ENCODE assay signal across 17 cellular contexts in the genomic region with DNA sequence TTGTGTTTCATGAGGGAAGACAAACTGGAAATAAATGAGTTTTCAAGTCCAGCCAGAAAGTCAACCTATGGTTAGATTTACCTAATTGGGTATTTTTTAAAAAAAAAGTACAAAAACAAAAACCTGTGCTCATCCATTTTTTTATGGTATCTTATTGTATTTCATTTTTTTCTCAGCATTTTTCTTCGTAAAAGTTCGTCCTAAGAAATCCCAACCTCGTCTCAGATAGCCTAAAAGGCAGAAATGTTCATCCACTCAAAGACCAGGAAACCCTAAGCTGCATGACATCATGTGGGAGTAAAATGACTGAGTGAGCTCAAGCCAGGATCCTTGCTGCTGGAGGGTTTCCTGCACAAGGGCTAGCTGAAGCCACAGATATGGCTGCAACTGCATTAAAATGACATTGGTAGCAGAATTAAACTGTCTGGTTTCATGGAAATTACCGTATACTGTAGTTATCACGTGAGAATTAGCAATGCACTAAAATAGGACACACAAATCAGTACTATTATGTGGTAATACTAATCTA.
DNase-seq lines count a peak whose midpoint lies in the region; ATAC-seq and TF ChIP-seq lines count a peak whose summit lies in the region.
"Had no signal": no experiment of that assay in that cellular context is flagged by ENCODE, and none has a peak within 500 bp of the region (broad histone marks: within the 10 kb centered on the region; RNA-seq: fewer than 3 reads in every experiment).

No MANE protein-coding gene starts in this region.

- H3K9ac ChIP-seq in IMR-90 (ENCODE audit: low read depth, low read length) = no peak overlapping the region

- H3K4me1 ChIP-seq in A673 (ENCODE audit: insufficient read depth, low read length, poor library complexity, severe bottlenecking) = peaks cover 32% of the 10 kb centered on the region
- H3K4me1 ChIP-seq in IMR-90 (ENCODE audit: control insufficient read depth, insufficient read depth, low read length) = peaks cover 4% of the 10 kb centered on the region; the same call in 1 of the 2 replicates
- H3K4me1 ChIP-seq in tibial nerve = peaks cover 0 to 61% (median 0%) of the 10 kb centered on the region in 4 donors

- no peaks in the 10 kb centered on the region for H3K9me3 ChIP-seq in A673 (ENCODE audit: low read depth, low read length, poor library complexity, severe bottlenecking)
- no peaks in the 10 kb centered on the region for H3K9me3 ChIP-seq in IMR-90 (ENCODE audit: control insufficient read depth, insufficient read depth, low read length)
- H3K9me3 ChIP-seq in tibial nerve = no peaks in the 10 kb centered on the region
- H3K9me3 ChIP-seq: Caco-2 had no signal

- TF ChIP-seq POLR2A in IMR-90 (IDR thresholded peaks at IDR 0.05; ENCODE audit: low read depth, low read length) (no peak), tibial nerve (IDR thresholded peaks at IDR 0.05) (no peak)

- CTCF ChIA-PET in A673 (lab: Charles Lee) = no interaction called here
- CTCF ChIA-PET in IMR-90 (lab: Yijun Ruan, JAX) = no interaction called here

- ATAC-seq in IMR-90 (ENCODE audit: low read depth) (no peak), GM21515 (IDR thresholded peaks at IDR 0.05; ENCODE audit: unreplicated experiment) (no peak), GM18502 (IDR thresholded peaks at IDR 0.05; ENCODE audit: poor library complexity, unreplicated experiment) (no peak)

- no peak overlapping the region for H2BK120ac ChIP-seq in IMR-90 (ENCODE audit: low read depth, low read length)

- H2AFZ ChIP-seq in IMR-90 (replicated peaks; ENCODE audit: low read length, poor library complexity) = no peak overlapping the region

- H2BK20ac ChIP-seq in IMR-90 (ENCODE audit: low read depth, low read length) = no peak overlapping the region

- no peak overlapping the region for H2AK5ac ChIP-seq in IMR-90 (ENCODE audit: low read depth, low read length)

- H2BK5ac ChIP-seq in IMR-90 (ENCODE audit: low read depth, low read length, poor library complexity, severe bottlenecking) = no peak overlapping the region

- no peak overlapping the region for H2AK9ac ChIP-seq in IMR-90 (replicated peaks; ENCODE audit: low read depth, low read length, poor library complexity)

- H4K20me1 ChIP-seq in IMR-90 (ENCODE audit: insufficient read depth, low read length) = no peaks in the 10 kb centered on the region

- TF ChIP-seq EP300 in tibial nerve (IDR thresholded peaks at IDR 0.05) = no peak

- BruUV-seq in A673 (replicated peaks; lab: Mats Ljungman, UMichigan) (no TSS peak), IMR-90 (replicated peaks; lab: Mats Ljungman, UMichigan) (no TSS peak)

- no CpG with 5 or more reads among the region's 5 CpGs for WGBS in IMR-90 (ENCODE audit: extremely low coverage in 2 of 2, insufficient read length in 1 of 2), 2 experiments
- 80 to 88% methylated on average over 5 of the region's 5 CpGs for WGBS in tibial nerve, 2 donors

- intact Hi-C loops in A673 (cut with micrococcal nuclease; ENCODE audit: unreplicated experiment) = no loop called here
- intact Hi-C loops in IMR-90 (cut with micrococcal nuclease) = no loop called here

- H4K5ac ChIP-seq in IMR-90 (ENCODE audit: low read depth, low read length) = no peak overlapping the region

- H2BK15ac ChIP-seq in IMR-90 (ENCODE audit: low read depth, low read length) = no peak overlapping the region

- no peak overlapping the region for H3K4me2 ChIP-seq in IMR-90 (ENCODE audit: low read depth, low read length)

- no peak for TF ChIP-seq CTCF in A673 (conservative IDR thresholded peaks at IDR 0.05; ENCODE audit: low read depth, low read length)
- no peak for TF ChIP-seq CTCF in IMR-90 (conservative IDR thresholded peaks at IDR 0.05; ENCODE audit: low read depth, low read length)
- TF ChIP-seq CTCF in cardiac fibroblast (IDR thresholded peaks at IDR 0.05; ENCODE audit: low read depth, low read length) = no peak
- TF ChIP-seq CTCF in fibroblast of the aortic adventitia (IDR thresholded peaks at IDR 0.05; ENCODE audit: insufficient read depth, low read length) = no peak
- TF ChIP-seq CTCF in tibial nerve (IDR thresholded peaks at IDR 0.05) = no peak

- no peak overlapping the region for H3K23ac ChIP-seq in IMR-90 (ENCODE audit: low read depth, low read length)

- in situ Hi-C loops in IMR-90 (cut with MboI; ENCODE audit: low sequenced_read_pairs) = no loop called here

- H3K4me3 ChIP-seq in A673 (ENCODE audit: low read depth, low read length, poor library complexity, severe bottlenecking) (no peak overlapping the region), IMR-90 (ENCODE audit: insufficient read depth, low read depth, low read length) (no peak overlapping the region), cardiac fibroblast (replicated peaks in 1 of 2; ENCODE audit: low read depth in 2 of 2, low read length in 2 of 2) (no peak overlapping the region), fibroblast of the aortic adventitia (ENCODE audit: low read depth, low read length) (no peak overlapping the region), tibial nerve (no peak overlapping the region)

- H3K27ac ChIP-seq in A673 (ENCODE audit: low read depth, low read length, poor library complexity, severe bottlenecking) = no peak overlapping the region
- no peak overlapping the region for H3K27ac ChIP-seq in IMR-90 (ENCODE audit: insufficient read depth, low read length)
- H3K27ac ChIP-seq in tibial nerve = no peak overlapping the region

- H3K79me1 ChIP-seq in IMR-90 (ENCODE audit: low read depth in 1 of 2, low read length in 2 of 2) = no peaks in the 10 kb centered on the region

- H3K9me1 ChIP-seq in IMR-90 (ENCODE audit: insufficient read depth, low read length) = no peaks in the 10 kb centered on the region

- no peak overlapping the region for H3K18ac ChIP-seq in IMR-90 (ENCODE audit: low read depth, low read length)

- DNase-seq in A673 (ENCODE audit: low spot score) (peak; percentile 25), IMR-90 (peak; percentile 12), cardiac fibroblast (ENCODE audit: low read depth in 2 of 2) (peak; percentile 48 to 56), fibroblast of the aortic adventitia (ENCODE audit: low read depth) (peak; percentile 48), RKO (ENCODE audit: low spot score) (no peak), tibial nerve (ENCODE audit: low spot score in 2 of 2) (no peak)
- DNase-seq: Caco-2, DMS53, GOT3, HFFc6, KG1, NCI-H1417 treated with DMSO at 0.1 percent for 48 hours, NCI-H1930, NCI-H524 treated with DMSO at 0.1 percent for 48 hours, SHP77 treated with DMSO at 0.1 percent for 48 hours had no signal

- no peak overlapping the region for H4K8ac ChIP-seq in IMR-90 (ENCODE audit: low read depth in 2 of 2, low read length in 2 of 2)

- H3K4ac ChIP-seq in IMR-90 (ENCODE audit: low read depth, low read length) = no peak overlapping the region

- H3K36me3 ChIP-seq in A673 (ENCODE audit: insufficient read depth, low read length, poor library complexity, severe bottlenecking) (no peaks in the 10 kb centered on the region), IMR-90 (ENCODE audit: control insufficient read depth, insufficient read depth, low read length) (no peaks in the 10 kb centered on the region), tibial nerve (peaks cover 0 to 3% (median 0%) of the 10 kb centered on the region in 3 donors)

- dilution Hi-C loops in IMR-90 (cut with HindIII; ENCODE audit: low sequenced_read_pairs, unreplicated experiment) = no loop called here

- TF ChIP-seq RAD21 in IMR-90 (IDR thresholded peaks at IDR 0.05; ENCODE audit: low read length) = no peak

- no peaks in the 10 kb centered on the region for H3K27me3 ChIP-seq in A673 (replicated peaks; ENCODE audit: insufficient read depth, low read depth, low read length, poor library complexity)
- peaks cover 3% of the 10 kb centered on the region for H3K27me3 ChIP-seq in IMR-90 (ENCODE audit: control insufficient read depth, insufficient read depth, low read length)
- no peaks in the 10 kb centered on the region for H3K27me3 ChIP-seq in tibial nerve

- POLR2A ChIA-PET in A673 (lab: Charles Lee; ENCODE audit: low non-redundant PET) (no interaction called here), IMR-90 (lab: Charles Lee; ENCODE audit: unreplicated experiment) (no interaction called here)

- H4K91ac ChIP-seq in IMR-90 (ENCODE audit: insufficient read depth, low read depth, low read length) = no peak overlapping the region

- no peak overlapping the region for H3K56ac ChIP-seq in IMR-90 (ENCODE audit: extremely low read depth, insufficient read depth, low read length)

- no peak overlapping the region for H3K14ac ChIP-seq in IMR-90 (replicated peaks; ENCODE audit: low read depth, low read length)

TF ChIP-seq in IMR-90, 13 proteins besides CTCF, POLR2A, EP300 and RAD21:
- TF ChIP-seq MAZ (IDR thresholded peaks at IDR 0.05; ENCODE audit: borderline replicate concordance, low read depth, low read length) (no peak), RCOR1 (IDR thresholded peaks at IDR 0.05; ENCODE audit: insufficient replicate concordance, low read length) (no peak), MXI1 (IDR thresholded peaks at IDR 0.05; ENCODE audit: borderline replicate concordance, low read depth, low read length) (no peak), FOS (IDR thresholded peaks at IDR 0.05; ENCODE audit: low read depth, low read length) (no peak), NFE2L2 (IDR thresholded peaks at IDR 0.05; ENCODE audit: low read depth, low read length) (no peak), CEBPB (IDR thresholded peaks at IDR 0.05; ENCODE audit: low read depth, low read length) (no peak), BHLHE40 (IDR thresholded peaks at IDR 0.05; ENCODE audit: low read depth, low read length) (no peak), MAFK (IDR thresholded peaks at IDR 0.05; ENCODE audit: low read depth, low read length) (no peak)
- TF ChIP-seq, protein P1, sequence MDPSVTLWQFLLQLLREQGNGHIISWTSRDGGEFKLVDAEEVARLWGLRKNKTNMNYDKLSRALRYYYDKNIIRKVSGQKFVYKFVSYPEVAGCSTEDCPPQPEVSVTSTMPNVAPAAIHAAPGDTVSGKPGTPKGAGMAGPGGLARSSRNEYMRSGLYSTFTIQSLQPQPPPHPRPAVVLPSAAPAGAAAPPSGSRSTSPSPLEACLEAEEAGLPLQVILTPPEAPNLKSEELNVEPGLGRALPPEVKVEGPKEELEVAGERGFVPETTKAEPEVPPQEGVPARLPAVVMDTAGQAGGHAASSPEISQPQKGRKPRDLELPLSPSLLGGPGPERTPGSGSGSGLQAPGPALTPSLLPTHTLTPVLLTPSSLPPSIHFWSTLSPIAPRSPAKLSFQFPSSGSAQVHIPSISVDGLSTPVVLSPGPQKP (IDR thresholded peaks at IDR 0.05; ENCODE audit: borderline replicate concordance, low read depth, low read length) = no peak
- TF ChIP-seq, protein P2, sequence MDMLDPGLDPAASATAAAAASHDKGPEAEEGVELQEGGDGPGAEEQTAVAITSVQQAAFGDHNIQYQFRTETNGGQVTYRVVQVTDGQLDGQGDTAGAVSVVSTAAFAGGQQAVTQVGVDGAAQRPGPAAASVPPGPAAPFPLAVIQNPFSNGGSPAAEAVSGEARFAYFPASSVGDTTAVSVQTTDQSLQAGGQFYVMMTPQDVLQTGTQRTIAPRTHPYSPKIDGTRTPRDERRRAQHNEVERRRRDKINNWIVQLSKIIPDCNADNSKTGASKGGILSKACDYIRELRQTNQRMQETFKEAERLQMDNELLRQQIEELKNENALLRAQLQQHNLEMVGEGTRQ (IDR thresholded peaks at IDR 0.05; ENCODE audit: low read depth, low read length) = no peak

Comparison
In these comparisons a context has a peak if more than half of its experiments do, and no peak if none do; other contexts are left out.
1. DNase-seq: peak in A673 (single experiment), IMR-90 (single experiment), cardiac fibroblast (2 of 2) and fibroblast of the aortic adventitia (single experiment); none in RKO (single experiment) and tibial nerve (0 of 2).